ENCODE assay signal across 15 cellular contexts in the genomic region with DNA sequence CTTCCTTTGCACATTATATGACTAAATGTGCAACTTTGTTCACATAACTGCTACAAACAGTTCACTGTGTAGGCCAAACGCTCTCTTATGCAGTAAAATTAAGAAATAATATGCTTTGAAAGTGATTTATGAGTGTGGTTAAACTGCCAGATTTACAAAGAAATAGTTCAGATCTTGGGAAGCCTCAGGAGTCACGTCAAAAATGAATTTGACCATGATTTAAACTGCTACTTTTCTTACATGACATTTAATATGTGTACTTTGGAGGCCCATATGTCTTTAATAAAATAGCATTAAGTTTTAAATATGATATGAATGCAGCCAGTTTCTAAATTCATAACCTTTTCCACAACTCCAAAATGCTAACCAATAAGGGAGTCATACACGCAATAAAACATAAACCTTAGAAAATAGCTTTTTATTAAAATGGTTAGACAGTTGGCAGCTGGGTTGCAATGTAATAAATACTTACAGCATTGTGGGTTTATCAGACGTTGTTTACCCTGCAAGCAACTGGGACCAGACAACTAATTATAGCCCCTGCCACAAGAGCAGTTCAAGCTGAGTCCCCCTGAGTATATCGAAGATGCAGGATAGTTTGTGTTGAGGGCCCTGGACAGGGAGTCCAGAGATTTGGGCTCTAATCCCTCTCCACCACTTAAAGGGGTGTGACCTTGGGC.
A peak's percentile ranks its signal among the peaks of the same experiment; 100 is the strongest.
DNase-seq lines count a peak whose midpoint lies in the region; FAIRE-seq lines count a peak whose summit lies in the region.
"Had no signal": no experiment of that assay in that cellular context is flagged by ENCODE, and none has a peak within 500 bp of the region (broad histone marks: within the 10 kb centered on the region; RNA-seq: fewer than 3 reads in every experiment).

No MANE protein-coding gene starts in this region.

- DNase-seq in EL = peak; percentile 6
- DNase-seq in NOMO-1 treated with DMSO at 0.1 percent for 48 hours (lab: John Stamatoyannopoulos, UW; ENCODE audit: unreplicated experiment) = peak; percentile 89
- peak; percentile 28 for DNase-seq in epidermal melanocyte (ENCODE audit: insufficient read length, low spot score)
- DNase-seq in stromal cell of bone marrow (ENCODE audit: low read depth) = peak; percentile 88
- DNase-seq in activated CD4-positive, alpha-beta T cell treated with anti-CD3 and anti-CD28 coated beads, Interleukin-2, amount 50 U/mL, for 48 hours = no peak
- DNase-seq in frontal cortex (ENCODE audit: low spot score in 2 of 2) = no peak
- DNase-seq in KBM-7 = no peak
- DNase-seq in kidney glomerular epithelial cell (lab: John Stamatoyannopoulos, UW) = no peak
- DNase-seq: activated CD8-positive, alpha-beta T cell treated with anti-CD3 and anti-CD28 coated beads, Interleukin-2, amount 10 ng/mL, durations not matched to agents 7 days and 5 days; activated naive CD8-positive, alpha-beta T cell treated with anti-CD3 and anti-CD28 coated beads, Interleukin-2, amount 50 U/mL, for 24 hours; BE2C; hypothalamus; NCI-H446; stimulated activated naive B cell treated with anti-CD40 and anti-IgM and Interleukin-4, amounts not matched to agents 10 μg/mL and 1 μg/mL and 100 μg/mL, for 72 hours had no signal

- FAIRE-seq in frontal cortex (lab: Jason Lieb, UNC) = no peak
- FAIRE-seq: urothelium cell line had no signal

- in situ Hi-C loops in KBM-7 (cut with MboI; ENCODE audit: low pct_unique_long_range_greater_than_20kb, low sequenced_read_pairs) = no loop called here

Comparison
In these comparisons a context has a peak if more than half of its experiments do, and no peak if none do; other contexts are left out.
1. DNase-seq: peak in EL (single experiment), NOMO-1 treated with DMSO at 0.1 percent for 48 hours (single experiment), epidermal melanocyte (single experiment) and stromal cell of bone marrow (single experiment); none in activated CD4-positive, alpha-beta T cell treated with anti-CD3 and anti-CD28 coated beads, Interleukin-2, amount 50 U/mL, for 48 hours (0 of 2), frontal cortex (0 of 2), KBM-7 (single experiment) and kidney glomerular epithelial cell (single experiment).